ENCODE assay signal across 1 cellular context in genomic region chr4:94221930-94222329, GRCh38.
TF ChIP-seq lines count a peak whose summit lies in the region.

No MANE protein-coding gene starts in this region.

TF ChIP-seq in K562, 482 proteins besides CTCF, POLR2A, EP300 and RAD21 (continued from another document):
- TF ChIP-seq, protein P1, sequence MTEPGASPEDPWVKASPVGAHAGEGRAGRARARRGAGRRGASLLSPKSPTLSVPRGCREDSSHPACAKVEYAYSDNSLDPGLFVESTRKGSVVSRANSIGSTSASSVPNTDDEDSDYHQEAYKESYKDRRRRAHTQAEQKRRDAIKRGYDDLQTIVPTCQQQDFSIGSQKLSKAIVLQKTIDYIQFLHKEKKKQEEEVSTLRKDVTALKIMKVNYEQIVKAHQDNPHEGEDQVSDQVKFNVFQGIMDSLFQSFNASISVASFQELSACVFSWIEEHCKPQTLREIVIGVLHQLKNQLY (CRISPR knock-in tag; conservative IDR thresholded peaks at IDR 0.05): no peak
- TF ChIP-seq RFX1 (IDR thresholded peaks at IDR 0.05) (no peak), SMAD1 (IDR thresholded peaks at IDR 0.05; ENCODE audit: low read depth, low read length, partially characterized antibody) (no peak)
- TF ChIP-seq, protein P2, sequence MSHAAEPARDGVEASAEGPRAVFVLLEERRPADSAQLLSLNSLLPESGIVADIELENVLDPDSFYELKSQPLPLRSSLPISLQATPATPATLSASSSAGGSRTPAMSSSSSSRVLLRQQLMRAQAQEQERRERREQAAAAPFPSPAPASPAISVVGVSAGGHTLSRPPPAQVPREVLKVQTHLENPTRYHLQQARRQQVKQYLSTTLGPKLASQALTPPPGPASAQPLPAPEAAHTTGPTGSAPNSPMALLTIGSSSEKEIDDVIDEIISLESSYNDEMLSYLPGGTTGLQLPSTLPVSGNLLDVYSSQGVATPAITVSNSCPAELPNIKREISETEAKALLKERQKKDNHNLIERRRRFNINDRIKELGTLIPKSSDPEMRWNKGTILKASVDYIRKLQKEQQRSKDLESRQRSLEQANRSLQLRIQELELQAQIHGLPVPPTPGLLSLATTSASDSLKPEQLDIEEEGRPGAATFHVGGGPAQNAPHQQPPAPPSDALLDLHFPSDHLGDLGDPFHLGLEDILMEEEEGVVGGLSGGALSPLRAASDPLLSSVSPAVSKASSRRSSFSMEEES (CRISPR knock-in tag; IDR thresholded peaks at IDR 0.05): no peak
